ENCODE assay signal across 1 cellular context in genomic region chr14:81737938-81738337, GRCh38.
TF ChIP-seq lines count a peak whose summit lies in the region.

No MANE protein-coding gene starts in this region.

TF ChIP-seq in WTC11, 78 proteins besides CTCF, POLR2A, EP300 and RAD21 (continued from another document):
- TF ChIP-seq ZNF532 (CRISPR knock-in tag; IDR thresholded peaks at IDR 0.05; ENCODE audit: borderline replicate concordance) = no peak
- no peak for TF ChIP-seq AFF4 (CRISPR knock-in tag; IDR thresholded peaks at IDR 0.05; ENCODE audit: borderline replicate concordance)
- TF ChIP-seq ATF1 (CRISPR knock-in tag; IDR thresholded peaks at IDR 0.05) = no peak
